In the genomic region with DNA sequence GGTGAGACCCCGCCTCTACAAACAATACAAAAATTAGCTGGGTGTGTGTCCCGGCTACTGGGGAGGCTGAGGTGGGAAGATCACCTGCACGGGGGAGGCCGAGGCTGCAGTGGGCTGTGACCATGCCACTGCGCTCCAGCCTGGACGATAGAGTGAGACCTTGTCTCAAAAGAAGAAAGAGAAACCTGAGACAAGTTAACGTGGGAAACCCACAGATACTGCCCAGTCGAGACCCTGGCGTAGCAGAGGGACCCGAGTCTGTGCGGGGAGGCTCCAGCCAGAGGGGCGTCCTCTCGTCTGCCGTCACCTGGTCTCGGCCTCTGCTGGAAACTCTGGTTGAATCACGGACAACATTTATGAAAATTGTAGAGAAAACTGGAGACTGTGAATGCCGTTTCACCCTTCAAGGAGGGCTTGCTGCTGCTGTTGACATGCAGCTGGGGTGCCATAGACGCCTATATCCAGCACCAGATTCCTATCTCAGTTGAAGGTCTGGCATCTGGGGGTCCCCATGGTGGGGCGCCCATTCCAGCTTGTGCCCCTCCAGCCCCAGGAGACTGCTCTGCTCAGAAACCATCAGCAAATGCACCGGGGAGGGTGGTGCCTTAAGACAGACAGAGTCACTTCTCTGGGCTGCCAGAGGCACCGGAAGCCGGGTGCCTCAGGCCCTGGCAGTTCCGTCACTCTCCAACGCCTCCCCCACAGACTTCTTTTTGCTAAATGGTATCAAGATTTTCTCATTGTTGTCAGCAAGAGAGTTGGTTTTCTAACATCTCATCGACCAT, we compare ENCODE assay signal across 22 cellular contexts.
"Had no signal": no experiment of that assay in that cellular context is flagged by ENCODE, and none has a peak within 500 bp of the region (broad histone marks: within the 10 kb centered on the region; RNA-seq: fewer than 3 reads in every experiment).

No MANE protein-coding gene starts in this region.

- ATAC-seq: activated T-cell treated with anti-CD3 and anti-CD28 coated beads, Interleukin-2, amount 50 U/mL, for 4 hours; gastrocnemius medialis; natural killer cell had no signal

- H3K4me1 ChIP-seq: breast epithelium, gastrocnemius medialis, parathyroid adenoma, uterus had no signal

- DNase-seq: activated B cell treated with CpG ODN at 0.5 μM for 24 hours; activated CD4-positive, alpha-beta T cell treated with anti-CD3 and anti-CD28 coated beads for 48 hours; activated CD8-positive, alpha-beta memory T cell treated with anti-CD3 and anti-CD28 coated beads, Interleukin-2, amount 50 U/mL, for 4 hours; activated naive CD4-positive, alpha-beta T cell treated with anti-CD3 and anti-CD28 coated beads, Interleukin-2, amount 10 ng/mL, durations not matched to agents 7 days and 5 days; activated T-cell treated with anti-CD3 and anti-CD28 coated beads, Interleukin-2, amount 50 U/mL, for 4 hours; cerebellar nuclear complex; effector CD4-positive, alpha-beta T cell; gastrocnemius medialis; head of caudate nucleus; kidney glomerular epithelial cell; mesendoderm; natural killer cell; stimulated activated CD4-positive, alpha-beta T cell treated with anti-CD3 and anti-CD28 coated beads, Interleukin-12 subunit alpha, Interleukin-12 subunit beta, amount 100 ng/mL, for 4 hours; stimulated activated CD4-positive, alpha-beta T cell treated with anti-CD3 and anti-CD28 coated beads, Interleukin-1b, Interleukin-23, amount 100 ng/mL, for 48 hours; stimulated activated CD8-positive, alpha-beta memory T cell treated with anti-CD3 and anti-CD28 coated beads, Interleukin-4, amount 100 ng/mL, for 48 hours; stimulated activated naive CD4-positive, alpha-beta T cell; uterus had no signal

- H3K27ac ChIP-seq: breast epithelium, gastrocnemius medialis, neutrophil, parathyroid adenoma, tibial artery, uterus had no signal

- H3K36me3 Mint-ChIP-seq: natural killer cell had no signal

- H3K4me3 Mint-ChIP-seq: activated B cell treated with CpG ODN at 0.5 μM for 24 hours; activated naive CD4-positive, alpha-beta T cell treated with anti-CD3 and anti-CD28 coated beads, Interleukin-2, amount 10 ng/mL, durations not matched to agents 7 days and 5 days; activated T-cell treated with anti-CD3 and anti-CD28 coated beads, Interleukin-2, amount 50 U/mL, for 4 hours; natural killer cell; T-helper 2 cell treated with Interferon-gamma antibody and Interleukin-4, amounts not matched to agents 5 μg/mL and 100 μg/mL, for 36 hours had no signal

- H3K4me3 ChIP-seq: breast epithelium, gastrocnemius medialis, tibial artery, uterus had no signal

- H3K27ac Mint-ChIP-seq: activated B cell treated with CpG ODN at 0.5 μM for 24 hours; activated naive CD4-positive, alpha-beta T cell treated with anti-CD3 and anti-CD28 coated beads, Interleukin-2, amount 10 ng/mL, durations not matched to agents 7 days and 5 days; natural killer cell; T-helper 2 cell treated with Interferon-gamma antibody and Interleukin-4, amounts not matched to agents 5 μg/mL and 100 μg/mL, for 36 hours had no signal

- H3K27me3 Mint-ChIP-seq: activated B cell treated with CpG ODN at 0.5 μM for 24 hours; activated naive CD4-positive, alpha-beta T cell treated with anti-CD3 and anti-CD28 coated beads, Interleukin-2, amount 10 ng/mL, durations not matched to agents 7 days and 5 days had no signal

- H3K9me3 ChIP-seq: breast epithelium, gastrocnemius medialis, neutrophil, tibial artery, uterus had no signal

- H3K36me3 ChIP-seq: breast epithelium, uterus had no signal

- H3K27me3 ChIP-seq: breast epithelium, gastrocnemius medialis, neutrophil, tibial artery, uterus had no signal

- H3K9me3 Mint-ChIP-seq: activated B cell treated with CpG ODN at 0.5 μM for 24 hours; activated naive CD4-positive, alpha-beta T cell treated with anti-CD3 and anti-CD28 coated beads, Interleukin-2, amount 10 ng/mL, durations not matched to agents 7 days and 5 days; activated T-cell treated with anti-CD3 and anti-CD28 coated beads, Interleukin-2, amount 50 U/mL, for 4 hours; natural killer cell; T-helper 2 cell treated with Interferon-gamma antibody and Interleukin-4, amounts not matched to agents 5 μg/mL and 100 μg/mL, for 36 hours had no signal
